In genomic region chr6:12175626-12176025, GRCh38 we compare ENCODE assay signal across 26 cellular contexts.
"Had no signal": no experiment of that assay in that cellular context is flagged by ENCODE, and none has a peak within 500 bp of the region (broad histone marks: within the 10 kb centered on the region; RNA-seq: fewer than 3 reads in every experiment).

No MANE protein-coding gene starts in this region.

- H3K4me1 Mint-ChIP-seq: activated B cell treated with CpG ODN at 0.5 μM for 24 hours; activated CD4-positive, alpha-beta T cell treated with anti-CD3 and anti-CD28 coated beads, Interleukin-2, amount 10 ng/mL, durations not matched to agents 24 days and 14 days; activated naive CD4-positive, alpha-beta T cell treated with anti-CD3 and anti-CD28 coated beads, Interleukin-2, amount 10 ng/mL, durations not matched to agents 7 days and 5 days; activated naive CD8-positive, alpha-beta T cell treated with anti-CD3 and anti-CD28 coated beads for 36 hours had no signal

- H3K9me3 ChIP-seq: MG63, SJCRH30 had no signal

- H3K36me3 Mint-ChIP-seq: activated naive CD4-positive, alpha-beta T cell treated with anti-CD3 and anti-CD28 coated beads, Interleukin-2, amount 10 ng/mL, durations not matched to agents 7 days and 5 days; activated naive CD8-positive, alpha-beta T cell treated with anti-CD3 and anti-CD28 coated beads for 36 hours had no signal

- H3K36me3 ChIP-seq: MG63, SJCRH30 had no signal

- H3K4me3 Mint-ChIP-seq: activated B cell treated with CpG ODN at 0.5 μM for 24 hours; activated CD4-positive, alpha-beta T cell treated with anti-CD3 and anti-CD28 coated beads, Interleukin-2, amount 10 ng/mL, durations not matched to agents 24 days and 14 days; activated naive CD4-positive, alpha-beta T cell treated with anti-CD3 and anti-CD28 coated beads, Interleukin-2, amount 10 ng/mL, durations not matched to agents 7 days and 5 days; activated naive CD8-positive, alpha-beta T cell treated with anti-CD3 and anti-CD28 coated beads for 36 hours; activated T-cell treated with anti-CD3 and anti-CD28 coated beads, Interleukin-2, amount 50 U/mL, for 4 hours; T-helper 1 cell treated with Interleukin-12 subunit alpha and Interleukin-12 subunit beta and Interleukin-4 antibody, amounts not matched to agents 30 μg/mL and 1 μg/mL, for 36 hours had no signal

- H3K27ac ChIP-seq: SJCRH30 had no signal

- DNase-seq: activated B cell treated with CpG ODN at 0.5 μM for 24 hours; activated CD4-positive, alpha-beta T cell treated with anti-CD3 and anti-CD28 coated beads for 1 hour; activated CD4-positive, alpha-beta T cell treated with anti-CD3 and anti-CD28 coated beads, Interleukin-2, amount 10 ng/mL, durations not matched to agents 24 days and 14 days; activated CD4-positive, alpha-beta T cell treated with anti-CD3 and anti-CD28 coated beads, Interleukin-2, amount 50 U/mL, for 48 hours; activated CD8-positive, alpha-beta memory T cell treated with anti-CD3 and anti-CD28 coated beads for 24 hours; activated gamma-delta T cell; activated naive CD4-positive, alpha-beta T cell treated with anti-CD3 and anti-CD28 coated beads, Interleukin-2, amount 10 ng/mL, durations not matched to agents 7 days and 5 days; activated naive CD8-positive, alpha-beta T cell treated with anti-CD3 and anti-CD28 coated beads for 36 hours; activated T-cell treated with anti-CD3 and anti-CD28 coated beads, Interleukin-2, amount 50 U/mL, for 4 hours; MG63; MV-4-11; NCI-H1092 treated with DMSO at 0.1 percent for 48 hours; NCI-H1417 treated with DMSO at 0.1 percent for 48 hours; NCI-H1694; NCI-H2029; NCI-H2107; NCI-H2171 treated with DMSO at 0.1 percent for 48 hours; NCI-H226; NCI-H526; NCI-H774; Right ventricle myocardium superior; RPMI8226; SJCRH30 had no signal

- H3K9me3 Mint-ChIP-seq: activated T-cell treated with anti-CD3 and anti-CD28 coated beads, Interleukin-2, amount 50 U/mL, for 4 hours had no signal

- H3K27me3 ChIP-seq: MG63, SJCRH30 had no signal

- ATAC-seq: activated T-cell treated with anti-CD3 and anti-CD28 coated beads, Interleukin-2, amount 50 U/mL, for 4 hours; Panc1; SK-N-SH treated with all-trans-retinoic acid at 6 μM for 48 hours had no signal

- H3K4me3 ChIP-seq: MG63, SJCRH30 had no signal

- H3K4me1 ChIP-seq: SJCRH30 had no signal

- H3K27me3 Mint-ChIP-seq: activated B cell treated with CpG ODN at 0.5 μM for 24 hours; activated naive CD4-positive, alpha-beta T cell treated with anti-CD3 and anti-CD28 coated beads, Interleukin-2, amount 10 ng/mL, durations not matched to agents 7 days and 5 days; activated naive CD8-positive, alpha-beta T cell treated with anti-CD3 and anti-CD28 coated beads for 36 hours had no signal

- H3K27ac Mint-ChIP-seq: activated B cell treated with CpG ODN at 0.5 μM for 24 hours; activated CD4-positive, alpha-beta T cell treated with anti-CD3 and anti-CD28 coated beads, Interleukin-2, amount 10 ng/mL, durations not matched to agents 24 days and 14 days; activated naive CD4-positive, alpha-beta T cell treated with anti-CD3 and anti-CD28 coated beads, Interleukin-2, amount 10 ng/mL, durations not matched to agents 7 days and 5 days; activated naive CD8-positive, alpha-beta T cell treated with anti-CD3 and anti-CD28 coated beads for 36 hours; T-helper 1 cell treated with Interleukin-12 subunit alpha and Interleukin-12 subunit beta and Interleukin-4 antibody, amounts not matched to agents 30 μg/mL and 1 μg/mL, for 36 hours had no signal
